ENCODE assay signal across 29 cellular contexts in genomic region chr21:29851611-29852010, GRCh38.
"Had no signal": no experiment of that assay in that cellular context is flagged by ENCODE, and none has a peak within 500 bp of the region (broad histone marks: within the 10 kb centered on the region; RNA-seq: fewer than 3 reads in every experiment).

No MANE protein-coding gene starts in this region.

- H3K4me1 ChIP-seq: colonic mucosa, esophagus muscularis mucosa, esophagus squamous epithelium, foreskin keratinocyte, gastrocnemius medialis, gastroesophageal sphincter, heart left ventricle, heart right ventricle had no signal

- H3K4me3 Mint-ChIP-seq: dendritic cell treated with granulocyte-macrophage colony-stimulating factor and Interleukin-4, amounts not matched to agents 40 ng/mL and 50 ng/mL, for 4 days; effector memory CD8-positive, alpha-beta T cell; endodermal cell had no signal

- H3K4me3 ChIP-seq: colonic mucosa, coronary artery, dorsolateral prefrontal cortex, esophagus muscularis mucosa, esophagus squamous epithelium, gastrocnemius medialis, gastroesophageal sphincter, heart left ventricle, heart right ventricle had no signal

- H3K36me3 ChIP-seq: colonic mucosa, esophagus muscularis mucosa, esophagus squamous epithelium, gastrocnemius medialis, gastroesophageal sphincter, heart left ventricle, heart right ventricle had no signal

- H3K27me3 Mint-ChIP-seq: dendritic cell treated with granulocyte-macrophage colony-stimulating factor and Interleukin-4, amounts not matched to agents 40 ng/mL and 50 ng/mL, for 4 days; effector memory CD8-positive, alpha-beta T cell had no signal

- DNase-seq: colonic mucosa; cortex of kidney; dermis blood vessel endothelial cell; dorsolateral prefrontal cortex; effector CD4-positive, alpha-beta T cell; effector CD8-positive, alpha-beta T cell; effector memory CD4-positive, alpha-beta T cell; effector memory CD8-positive, alpha-beta T cell; endodermal cell; erythroblast; esophagus squamous epithelium; foreskin fibroblast; foreskin keratinocyte; foreskin melanocyte; gastrocnemius medialis; glutamatergic neuron; head of caudate nucleus; heart left ventricle; heart right ventricle had no signal

- ATAC-seq: effector memory CD8-positive, alpha-beta T cell; esophagus mucosa; foreskin keratinocyte; gastrocnemius medialis; gastroesophageal sphincter; heart left ventricle; heart right ventricle had no signal

- H3K9me3 ChIP-seq: colonic mucosa, esophagus muscularis mucosa, esophagus squamous epithelium, gastrocnemius medialis, gastroesophageal sphincter, heart left ventricle, heart right ventricle had no signal

- H3K27ac ChIP-seq: colonic mucosa, coronary artery, dorsolateral prefrontal cortex, epithelial cell of prostate, esophagus muscularis mucosa, esophagus squamous epithelium, foreskin keratinocyte, gastrocnemius medialis, gastroesophageal sphincter, heart left ventricle, heart right ventricle had no signal

- H3K27me3 ChIP-seq: colonic mucosa, dorsolateral prefrontal cortex, esophagus muscularis mucosa, foreskin keratinocyte, gastrocnemius medialis had no signal

- FAIRE-seq: colon, endometrium, endothelial cell of umbilical vein, frontal cortex had no signal

- H3K27ac Mint-ChIP-seq: dendritic cell treated with granulocyte-macrophage colony-stimulating factor and Interleukin-4, amounts not matched to agents 40 ng/mL and 50 ng/mL, for 4 days; effector memory CD8-positive, alpha-beta T cell; endodermal cell had no signal

- H3K9me3 Mint-ChIP-seq: dendritic cell treated with granulocyte-macrophage colony-stimulating factor and Interleukin-4, amounts not matched to agents 40 ng/mL and 50 ng/mL, for 4 days; endodermal cell had no signal
